ENCODE assay signal across 17 cellular contexts in the genomic region with DNA sequence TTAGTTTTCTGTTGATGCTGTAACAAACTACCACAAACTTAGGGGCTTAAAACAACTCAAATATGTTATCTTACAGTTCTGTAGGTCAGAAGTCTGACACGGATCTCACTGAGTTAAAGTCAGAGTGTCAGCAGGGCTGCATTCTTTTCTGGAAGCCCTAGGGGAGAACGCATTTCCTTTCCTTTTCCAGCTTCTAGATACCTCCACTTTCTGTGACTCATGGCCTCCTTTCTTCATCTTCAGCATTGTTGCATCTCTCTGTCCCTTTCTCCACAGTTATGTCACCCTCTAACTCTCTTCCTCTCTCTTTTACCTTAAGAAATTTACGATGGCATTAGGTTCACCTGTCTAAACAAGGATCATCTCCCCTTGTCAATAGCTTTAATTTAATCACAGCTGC. TPM values are rescaled to one million over a fixed set of nuclear protein-coding genes. Genes with fewer than 3 reads are reported as not detected.
DNase-seq lines count a peak whose midpoint lies in the region; ATAC-seq, FAIRE-seq and TF ChIP-seq lines count a peak whose summit lies in the region.
"Had no signal": no experiment of that assay in that cellular context is flagged by ENCODE, and none has a peak within 500 bp of the region (broad histone marks: within the 10 kb centered on the region; RNA-seq: fewer than 3 reads in every experiment).

No MANE protein-coding gene starts in this region.

- no peak for ATAC-seq in HG02759 (IDR thresholded peaks at IDR 0.05; ENCODE audit: unreplicated experiment)
- ATAC-seq in activated CD4-positive, CD25-positive, alpha-beta regulatory T cell treated with anti-CD3 and anti-CD28 coated beads, Interleukin-2, amount 50 U/mL, for 24 hours, result no peak

- no peaks in the 10 kb centered on the region for H3K79me2 ChIP-seq in astrocyte (ENCODE audit: insufficient read depth, low read length)
- no peaks in the 10 kb centered on the region for H3K79me2 ChIP-seq in smooth muscle cell (ENCODE audit: low read depth)

- no peaks in the 10 kb centered on the region for H3K4me1 ChIP-seq in breast epithelium
- H3K4me1 ChIP-seq in astrocyte (ENCODE audit: insufficient read depth, low read length), result peaks cover 20% of the 10 kb centered on the region
- peaks cover 3% of the 10 kb centered on the region for H3K4me1 ChIP-seq in smooth muscle cell (ENCODE audit: low read depth)
- H3K4me1 ChIP-seq: suprapubic skin had no signal

- H3K27ac Mint-ChIP-seq in MCF 10A (ENCODE audit: low read depth, unreplicated experiment), result peak overlapping the region; percentile 43
- peak overlapping the region; percentile 81 for H3K27ac Mint-ChIP-seq in astrocyte (ENCODE audit: unreplicated experiment)
- H3K27ac Mint-ChIP-seq: dendritic cell treated with granulocyte-macrophage colony-stimulating factor and Interleukin-4, amounts not matched to agents 40 ng/mL and 50 ng/mL, for 4 days; progenitor cell of endocrine pancreas had no signal

- H3K9me3 ChIP-seq in breast epithelium (no peaks in the 10 kb centered on the region), astrocyte (ENCODE audit: insufficient read depth, low read depth, low read length) (no peaks in the 10 kb centered on the region), smooth muscle cell (replicated peaks; ENCODE audit: low read depth) (no peaks in the 10 kb centered on the region)
- H3K9me3 ChIP-seq: suprapubic skin had no signal

- no peak for TF ChIP-seq POLR2A in breast epithelium (IDR thresholded peaks at IDR 0.05)

- H3K4me2 ChIP-seq in astrocyte (ENCODE audit: low read length) (peak overlapping the region; percentile 51), smooth muscle cell (no peak overlapping the region)

- H4K20me1 ChIP-seq in astrocyte (ENCODE audit: insufficient read depth, low read length), result no peaks in the 10 kb centered on the region
- no peaks in the 10 kb centered on the region for H4K20me1 ChIP-seq in smooth muscle cell (ENCODE audit: low read depth)

- intact Hi-C loops in MCF 10A (cut with micrococcal nuclease) (no loop called here), breast epithelium (cut with DNase I; ENCODE audit: low total_unique reads) (no loop called here), dorsolateral prefrontal cortex (cut with DNase I) (no loop called here)

- H3K36me3 ChIP-seq in breast epithelium (no peaks in the 10 kb centered on the region), astrocyte (ENCODE audit: insufficient read depth, low read length) (no peaks in the 10 kb centered on the region), smooth muscle cell (ENCODE audit: low read depth) (no peaks in the 10 kb centered on the region)
- H3K36me3 ChIP-seq: suprapubic skin had no signal

- H3K9me3 Mint-ChIP-seq in MCF 10A (ENCODE audit: unreplicated experiment) (no peaks in the 10 kb centered on the region), astrocyte (ENCODE audit: unreplicated experiment) (no peaks in the 10 kb centered on the region)
- H3K9me3 Mint-ChIP-seq: dendritic cell treated with granulocyte-macrophage colony-stimulating factor and Interleukin-4, amounts not matched to agents 40 ng/mL and 50 ng/mL, for 4 days had no signal

- peak; percentile 45 for FAIRE-seq in astrocyte (lab: Jason Lieb, UNC)
- FAIRE-seq: frontal cortex had no signal

- H3K36me3 Mint-ChIP-seq in MCF 10A (ENCODE audit: insufficient read depth, unreplicated experiment) (no peaks in the 10 kb centered on the region), astrocyte (ENCODE audit: low read depth, unreplicated experiment) (no peaks in the 10 kb centered on the region)

- no TSS peak for BruUV-seq in MCF 10A (replicated peaks; lab: Mats Ljungman, UMichigan)

- H3K4me3 ChIP-seq in breast epithelium (no peak overlapping the region), astrocyte (ENCODE audit: insufficient read depth, low read depth, low read length) (no peak overlapping the region), fibroblast of villous mesenchyme (ENCODE audit: low read depth, low read length) (no peak overlapping the region), smooth muscle cell (no peak overlapping the region), dorsolateral prefrontal cortex (no peak overlapping the region)
- H3K4me3 ChIP-seq: suprapubic skin had no signal

- POLR2A ChIA-PET in MCF 10A (lab: Yijun Ruan, JAX), result interaction anchor here (0.8 to 4.2 kb wide), 9 partner anchors 9 to 46 kb away, joined by 3 to 36 read pairs (median 5); no protein-coding TSS in a partner anchor

- H2AFZ ChIP-seq in astrocyte (ENCODE audit: low read depth, low read length), result peak overlapping the region; percentile 36
- H2AFZ ChIP-seq in smooth muscle cell (ENCODE audit: low read depth), result peak overlapping the region; percentile 38

- H3K27me3 Mint-ChIP-seq in MCF 10A (ENCODE audit: insufficient read depth, unreplicated experiment) (no peaks in the 10 kb centered on the region), astrocyte (ENCODE audit: low read depth, unreplicated experiment) (no peaks in the 10 kb centered on the region)

- H3K27ac ChIP-seq in breast epithelium (no peak overlapping the region), astrocyte (ENCODE audit: low read depth, low read length) (peak overlapping the region; percentile 10), smooth muscle cell (ENCODE audit: low read depth) (no peak overlapping the region), dorsolateral prefrontal cortex (no peak overlapping the region)
- H3K27ac ChIP-seq: suprapubic skin had no signal

- H3K4me3 Mint-ChIP-seq in MCF 10A (ENCODE audit: unreplicated experiment) (no peak overlapping the region), astrocyte (ENCODE audit: unreplicated experiment) (peak overlapping the region; percentile 14)
- H3K4me3 Mint-ChIP-seq: dendritic cell treated with granulocyte-macrophage colony-stimulating factor and Interleukin-4, amounts not matched to agents 40 ng/mL and 50 ng/mL, for 4 days had no signal

- H3F3A ChIP-seq in smooth muscle cell (ENCODE audit: low read depth), result peaks cover 4% of the 10 kb centered on the region

- CTCF ChIA-PET in MCF 10A (lab: Yijun Ruan, JAX), result interaction anchor here (1.3 kb wide), 1 partner anchor 104 kb away, joined by 5 read pairs; no protein-coding TSS in a partner anchor

- H3K27me3 ChIP-seq in breast epithelium (no peaks in the 10 kb centered on the region), astrocyte (ENCODE audit: insufficient read depth, low read length) (no peaks in the 10 kb centered on the region), smooth muscle cell (ENCODE audit: low read depth) (no peaks in the 10 kb centered on the region), dorsolateral prefrontal cortex (no peaks in the 10 kb centered on the region)
- H3K27me3 ChIP-seq: suprapubic skin had no signal

- H3K4me1 Mint-ChIP-seq in MCF 10A (ENCODE audit: insufficient read depth, unreplicated experiment), result peaks cover 10% of the 10 kb centered on the region
- H3K4me1 Mint-ChIP-seq in astrocyte (ENCODE audit: low read depth, unreplicated experiment), result peaks cover 25% of the 10 kb centered on the region

- TF ChIP-seq CTCF in MCF 10A (IDR thresholded peaks at IDR 0.05; ENCODE audit: unreplicated experiment), result no peak
- TF ChIP-seq CTCF in breast epithelium (IDR thresholded peaks at IDR 0.05), result no peak
- TF ChIP-seq CTCF in astrocyte (IDR thresholded peaks at IDR 0.05; ENCODE audit: insufficient read depth, low read depth, low read length), result no peak
- no peak for TF ChIP-seq CTCF in fibroblast of villous mesenchyme (IDR thresholded peaks at IDR 0.05; ENCODE audit: insufficient read depth, low read depth, low read length)
- TF ChIP-seq CTCF in smooth muscle cell (IDR thresholded peaks at IDR 0.05; ENCODE audit: borderline replicate concordance, insufficient read depth, poor library complexity, severe bottlenecking), result no peak
- TF ChIP-seq CTCF in dorsolateral prefrontal cortex (IDR thresholded peaks at IDR 0.05 in 54 of 56, conservative IDR thresholded peaks at IDR 0.05 in 2 of 56; ENCODE audit: low read depth in 1 of 56, partially characterized antibody in 56 of 56), result no peak

- H3K9ac ChIP-seq in astrocyte (ENCODE audit: low read length) (no peak overlapping the region), smooth muscle cell (ENCODE audit: low read depth) (no peak overlapping the region)

- DNase-seq in MCF 10A (ENCODE audit: unreplicated experiment) (peak; percentile 76), breast epithelium (ENCODE audit: low spot score in 2 of 2) (no peak), astrocyte (ENCODE audit: low read depth) (peak; percentile 47), fibroblast of villous mesenchyme (ENCODE audit: low read depth) (peak; percentile 61), smooth muscle cell (lab: John Stamatoyannopoulos, UW; ENCODE audit: unreplicated experiment) (no peak), dorsolateral prefrontal cortex (no peak)
- DNase-seq: ACHN; activated CD4-positive, CD25-positive, alpha-beta regulatory T cell treated with anti-CD3 and anti-CD28 coated beads, Interleukin-2, amount 50 U/mL, for 72 hours; amniotic stem cell; COR-L47; MM.1S had no signal

- 31% methylated on average over 3 of the region's 3 CpGs for WGBS in smooth muscle cell (ENCODE audit: low lambda C conversion rate)

RNA-seq across cellular contexts. Expression of gene PPP4R1, which starts 13.3 kb away (rescaled TPM):
- total RNA-seq in MCF 10A (2022), result 88.0 and 109 TPM in 2 replicates
- 100 to 1,000 TPM in 1 of 3 donors, 10 to 100 TPM in 2; 66.7 to 139 (median 93.4) TPM for total RNA-seq in breast epithelium
- total RNA-seq in astrocyte, result 131 and 132 TPM in 2 replicates
- total RNA-seq in fibroblast of villous mesenchyme, result 99.2 and 136 TPM in 2 replicates
- total RNA-seq in smooth muscle cell, result 78.4 and 89.7 TPM in 2 replicates
- polyA plus RNA-seq in smooth muscle cell, result 25.9 and 27.5 TPM in 2 replicates
- total RNA-seq in dorsolateral prefrontal cortex, result 100 to 1,000 TPM in 16 of 120 experiments, 10 to 100 TPM in 104; 63.4 to 122 (median 88.2) TPM

Comparison
In these comparisons a context has a peak if more than half of its experiments do, and no peak if none do; other contexts are left out.
1. DNase-seq: peak in MCF 10A (single experiment), astrocyte (single experiment) and fibroblast of villous mesenchyme (single experiment); none in breast epithelium (0 of 2), smooth muscle cell (single experiment) and dorsolateral prefrontal cortex (0 of 10).